ENCODE assay signal across 11 cellular contexts in the genomic region with DNA sequence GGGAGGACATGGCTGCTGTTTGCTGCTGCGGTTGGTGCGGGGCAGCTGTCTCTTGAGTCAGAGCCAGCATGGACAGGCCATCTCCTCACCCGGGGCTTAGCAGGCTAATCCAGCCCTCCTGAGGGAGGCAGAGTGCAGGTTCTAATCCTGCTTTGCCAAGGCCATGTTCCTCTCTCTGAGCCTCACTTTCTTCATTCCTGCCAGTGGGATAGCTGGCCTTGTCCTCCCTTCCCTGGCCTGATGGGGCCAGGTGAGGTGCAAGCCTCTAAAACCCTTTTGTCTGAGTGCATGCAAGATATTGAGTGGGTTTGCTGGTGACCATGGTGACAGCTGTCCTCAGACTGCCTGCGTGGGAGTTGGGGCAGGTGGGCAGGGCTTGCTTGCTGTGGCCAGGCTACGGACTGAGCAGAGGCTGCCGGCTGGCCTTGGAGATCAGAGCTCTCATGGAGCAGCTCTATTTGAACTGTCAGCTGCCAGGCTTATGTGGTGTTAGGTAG. TPM values are rescaled to one million over a fixed set of nuclear protein-coding genes. Genes with fewer than 3 reads are reported as not detected.
DNase-seq lines count a peak whose midpoint lies in the region; ATAC-seq and TF ChIP-seq lines count a peak whose summit lies in the region.
"Had no signal": no experiment of that assay in that cellular context is flagged by ENCODE, and none has a peak within 500 bp of the region (broad histone marks: within the 10 kb centered on the region; RNA-seq: fewer than 3 reads in every experiment).

No MANE protein-coding gene starts in this region.

- H3K4me3 ChIP-seq in HL-60 (replicated peaks; ENCODE audit: insufficient read depth, low read length) (no peak overlapping the region), gastrocnemius medialis (no peak overlapping the region)
- H3K4me3 ChIP-seq: esophagus squamous epithelium had no signal

- ATAC-seq in gastrocnemius medialis = no peak
- ATAC-seq in GM21825 (IDR thresholded peaks at IDR 0.05; ENCODE audit: unreplicated experiment) = no peak
- ATAC-seq in HG03280 (IDR thresholded peaks at IDR 0.05; ENCODE audit: unreplicated experiment) = no peak

- H3K27me3 ChIP-seq in HL-60 (ENCODE audit: insufficient read depth, poor library complexity, severe bottlenecking) = no peaks in the 10 kb centered on the region
- H3K27me3 ChIP-seq in gastrocnemius medialis = no peaks in the 10 kb centered on the region
- H3K27me3 ChIP-seq: esophagus squamous epithelium had no signal

- H3K4me1 ChIP-seq in gastrocnemius medialis = peaks cover 37 to 45% of the 10 kb centered on the region in 2 donors

- H3K9me3 ChIP-seq in gastrocnemius medialis = no peaks in the 10 kb centered on the region
- H3K9me3 ChIP-seq: esophagus squamous epithelium had no signal

- DNase-seq in NCI-H1092 treated with DMSO at 0.1 percent for 48 hours (lab: John Stamatoyannopoulos, UW) = peak; percentile 15
- DNase-seq in NCI-H1092 (lab: John Stamatoyannopoulos, UW) = no peak
- no peak for DNase-seq in HL-60 (ENCODE audit: low read depth in 1 of 2, low spot score in 1 of 2)
- DNase-seq in gastrocnemius medialis = no peak
- no peak for DNase-seq in NCI-H2029 (lab: John Stamatoyannopoulos, UW)
- DNase-seq: activated CD4-positive, CD25-positive, alpha-beta regulatory T cell treated with anti-CD3 and anti-CD28 coated beads, Interleukin-2, amount 50 U/mL, for 72 hours; esophagus squamous epithelium; NCI-H1694 treated with DMSO at 0.1 percent for 48 hours had no signal

- peak overlapping the region; percentile 20; the same call in 1 of the 2 replicates for H3K27ac ChIP-seq in HL-60 (replicated peaks)
- H3K27ac ChIP-seq in cingulate gyrus (ENCODE audit: low read depth, low read length) = peak overlapping the region; percentile 19
- peak overlapping the region; percentile 37 to 85 (median 64) for H3K27ac ChIP-seq in gastrocnemius medialis
- H3K27ac ChIP-seq: esophagus squamous epithelium had no signal

- TF ChIP-seq POLR2A in gastrocnemius medialis (IDR thresholded peaks at IDR 0.05) = no peak

- in situ Hi-C loops in gastrocnemius medialis (cut with MboI; ENCODE audit: low sequenced_read_pairs in 4 of 4) = no loop called here

- intact Hi-C loops in gastrocnemius medialis (cut with DNase I; ENCODE audit: low total_unique reads) = no loop called here

- TF ChIP-seq CTCF in HL-60 (IDR thresholded peaks at IDR 0.05; ENCODE audit: insufficient read depth, low read length) = no peak
- TF ChIP-seq CTCF in gastrocnemius medialis (IDR thresholded peaks at IDR 0.05 in 4 of 5, conservative IDR thresholded peaks at IDR 0.05 in 1 of 5) = no peak

- H3K36me3 ChIP-seq in gastrocnemius medialis = no peaks in the 10 kb centered on the region

RNA-seq across cellular contexts. Expression of gene USP35, which starts 3.6 kb away (rescaled TPM):
- total RNA-seq in gastrocnemius medialis = 1 to 10 TPM; 4.6 to 6.1 (median 5.4) TPM

RNA-seq across cellular contexts. Expression of gene KCTD21, which starts 3.8 kb away (rescaled TPM):
- 10 to 100 TPM in 3 of 4 donors, 1 to 10 TPM in 1; 6.0 to 18.9 (median 15.8) TPM for total RNA-seq in gastrocnemius medialis

RNA-seq across cellular contexts. Expression of gene ALG8, which starts 52.8 kb away (rescaled TPM):
- total RNA-seq in gastrocnemius medialis = 10 to 100 TPM in 2 of 4 donors, 1 to 10 TPM in 2; 9.0 to 12.9 (median 10.9) TPM
